Comparison of ENCODE assay signal across 4 cellular contexts in the genomic region with DNA sequence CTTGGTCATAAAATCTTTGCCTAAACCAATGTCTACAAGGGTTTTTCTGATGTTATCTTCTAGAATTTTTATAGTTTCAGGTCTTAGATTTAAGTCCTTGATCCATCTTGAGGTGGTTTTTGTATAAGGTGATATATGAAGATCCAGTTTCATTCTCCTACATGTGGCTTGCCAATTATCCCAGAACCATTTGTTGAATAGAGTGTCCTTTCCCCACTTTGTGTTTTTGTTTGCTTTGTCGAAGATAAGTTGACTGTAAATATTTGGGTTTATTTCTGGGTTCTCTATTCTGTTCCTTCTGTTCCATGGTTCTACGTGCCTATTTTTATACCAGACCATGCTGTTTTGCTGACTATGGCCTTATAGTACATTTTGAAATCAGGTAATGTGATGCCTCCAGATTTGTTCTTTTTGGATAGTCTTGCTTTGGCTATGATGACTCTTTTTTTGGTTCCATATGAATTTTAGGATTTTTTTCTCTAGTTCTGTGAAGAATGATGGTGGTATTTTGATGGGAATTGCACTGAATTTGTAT. TPM values are rescaled to one million over a fixed set of nuclear protein-coding genes. Genes with fewer than 3 reads are reported as not detected.
"Had no signal": no experiment of that assay in that cellular context is flagged by ENCODE, and none has a peak within 500 bp of the region (broad histone marks: within the 10 kb centered on the region; RNA-seq: fewer than 3 reads in every experiment).

No MANE protein-coding gene starts in this region.

RNA-seq across cellular contexts. Expression of a gene that starts 7.0 kb away (rescaled TPM):
- total RNA-seq: GM23338, H1, H9, HT-29 had no signal
